ENCODE assay signal across 15 cellular contexts in the genomic region with DNA sequence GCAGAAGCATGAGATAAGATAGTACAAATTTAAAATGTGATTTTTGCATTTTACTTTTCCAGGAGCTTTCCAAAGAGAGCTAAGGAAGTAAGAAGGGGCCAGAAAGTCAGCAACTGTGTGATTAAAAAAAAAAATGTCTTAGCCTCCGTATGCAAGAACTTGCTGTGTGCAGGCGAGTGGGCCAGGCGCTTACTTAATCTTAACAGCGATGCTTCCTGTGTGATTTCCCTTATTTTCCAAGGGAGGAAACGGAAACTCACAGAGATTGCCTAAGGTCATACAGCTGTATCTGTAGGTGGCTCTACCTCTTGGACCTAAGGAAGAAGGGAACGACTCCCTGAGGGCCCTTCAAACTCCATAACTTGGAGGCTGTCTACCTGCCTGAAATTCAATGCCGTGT.
"Had no signal": no experiment of that assay in that cellular context is flagged by ENCODE, and none has a peak within 500 bp of the region (broad histone marks: within the 10 kb centered on the region; RNA-seq: fewer than 3 reads in every experiment).

No MANE protein-coding gene starts in this region.

- H3K4me3 Mint-ChIP-seq: activated B cell treated with CpG ODN at 0.5 μM for 24 hours; activated naive CD4-positive, alpha-beta T cell treated with anti-CD3 and anti-CD28 coated beads, Interleukin-2, amount 50 U/mL, for 24 hours; activated T-cell treated with anti-CD3 and anti-CD28 coated beads, Interleukin-2, amount 50 U/mL, for 24 hours; memory B cell; T-helper 1 cell treated with Interleukin-12 subunit alpha and Interleukin-12 subunit beta and Interleukin-4 antibody, amounts not matched to agents 30 μg/mL and 1 μg/mL, for 36 hours had no signal

- H3K27ac Mint-ChIP-seq: activated B cell treated with CpG ODN at 0.5 μM for 24 hours; activated T-cell treated with anti-CD3 and anti-CD28 coated beads, Interleukin-2, amount 50 U/mL, for 24 hours; memory B cell; nephron; T-helper 1 cell treated with Interleukin-12 subunit alpha and Interleukin-12 subunit beta and Interleukin-4 antibody, amounts not matched to agents 30 μg/mL and 1 μg/mL, for 36 hours had no signal

- H3K27ac ChIP-seq: hepatocyte had no signal

- H3K9me3 Mint-ChIP-seq: activated B cell treated with CpG ODN at 0.5 μM for 24 hours; activated naive CD4-positive, alpha-beta T cell treated with anti-CD3 and anti-CD28 coated beads, Interleukin-2, amount 50 U/mL, for 24 hours; activated T-cell treated with anti-CD3 and anti-CD28 coated beads, Interleukin-2, amount 50 U/mL, for 24 hours; nephron; T-helper 1 cell treated with Interleukin-12 subunit alpha and Interleukin-12 subunit beta and Interleukin-4 antibody, amounts not matched to agents 30 μg/mL and 1 μg/mL, for 36 hours had no signal

- H3K36me3 Mint-ChIP-seq: memory B cell had no signal

- H3K4me1 Mint-ChIP-seq: memory B cell had no signal

- H3K4me2 ChIP-seq: hepatocyte had no signal

- H3K27me3 Mint-ChIP-seq: activated naive CD4-positive, alpha-beta T cell treated with anti-CD3 and anti-CD28 coated beads, Interleukin-2, amount 50 U/mL, for 24 hours; activated T-cell treated with anti-CD3 and anti-CD28 coated beads, Interleukin-2, amount 50 U/mL, for 24 hours had no signal

- DNase-seq: activated B cell treated with CpG ODN at 0.5 μM for 24 hours; activated CD4-positive, alpha-beta T cell treated with anti-CD3 and anti-CD28 coated beads, Interleukin-2, amount 50 U/mL, for 1 hour; activated effector memory CD4-positive, alpha-beta T cell treated with Interleukin-2 at 50 U/mL for 16 hours; activated T-cell treated with anti-CD3 and anti-CD28 coated beads, Interleukin-2, amount 50 U/mL, for 24 hours; central memory CD4-positive, alpha-beta T cell; cortex of kidney; effector memory CD4-positive, alpha-beta T cell; stimulated activated CD4-positive, alpha-beta T cell treated with anti-CD3 and anti-CD28 coated beads, Interleukin-2, amount 100 ng/mL, for 48 hours; stimulated activated naive CD4-positive, alpha-beta T cell treated with Interleukin-2 at 50 U/mL for 16 hours; trophoblast cell had no signal

- H3K4me3 ChIP-seq: hepatocyte had no signal
